In the genomic region with DNA sequence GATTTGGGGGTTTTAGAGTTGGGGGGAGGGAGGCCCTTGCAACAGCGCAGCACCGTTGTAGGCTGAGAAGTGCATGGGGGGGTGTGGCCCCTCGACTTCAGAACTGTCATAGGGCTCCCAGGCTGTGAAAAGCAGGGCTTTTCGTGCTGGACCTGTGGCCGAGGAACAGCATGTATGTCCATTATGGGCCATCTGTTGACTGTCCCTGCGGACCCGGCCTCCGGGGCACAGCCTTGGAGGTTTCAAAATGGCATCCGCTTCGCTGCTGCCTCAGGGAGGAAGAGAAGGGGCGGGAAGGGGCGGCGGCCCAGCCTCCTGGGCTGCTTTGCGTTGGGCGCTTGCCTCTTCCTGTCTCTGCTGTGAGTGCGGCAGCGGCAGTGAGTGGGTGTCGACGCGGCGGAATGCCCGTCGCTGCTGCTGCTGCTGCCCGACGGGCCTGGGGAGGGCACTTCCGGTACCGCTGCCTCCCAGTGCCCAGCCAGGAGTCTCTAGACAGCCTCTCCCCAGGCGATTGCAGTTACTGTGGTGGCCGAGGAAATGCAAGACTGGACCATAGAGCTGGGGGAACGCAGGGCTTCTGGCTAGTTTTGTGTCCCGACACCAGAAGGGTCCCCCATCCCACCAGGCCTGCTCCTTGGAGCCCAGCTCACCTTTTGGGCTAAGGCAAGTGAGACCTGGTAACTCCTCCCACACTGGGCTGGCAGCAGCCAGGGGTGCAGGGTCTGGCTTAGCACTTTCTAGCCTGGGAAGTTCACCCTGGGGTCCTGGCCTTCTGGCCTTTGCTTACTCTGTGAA, we compare ENCODE assay signal across 9 cellular contexts. TPM values are rescaled to one million over a fixed set of nuclear protein-coding genes. Genes with fewer than 3 reads are reported as not detected.
A peak's percentile ranks its signal among the peaks of the same experiment; 100 is the strongest.
DNase-seq lines count a peak whose midpoint lies in the region; ATAC-seq and TF ChIP-seq lines count a peak whose summit lies in the region.
"Had no signal": no experiment of that assay in that cellular context is flagged by ENCODE, and none has a peak within 500 bp of the region (broad histone marks: within the 10 kb centered on the region; RNA-seq: fewer than 3 reads in every experiment).

No MANE protein-coding gene starts in this region.

- TF ChIP-seq POLR2A in stomach (IDR thresholded peaks at IDR 0.05), result no peak

- no peaks in the 10 kb centered on the region for H3K27me3 Mint-ChIP-seq in activated T-helper 2 cell treated with anti-CD3 and anti-CD28 coated beads, Interferon-gamma antibody, Interleukin-2, Interleukin-4, amounts not matched to agents 10 μg/mL and 5 μg/mL and 100 μg/mL, durations not matched to agents 14 hours and 24 hours and 36 hours (ENCODE audit: low read depth)
- peaks cover 3% of the 10 kb centered on the region for H3K27me3 Mint-ChIP-seq in neural crest cell (ENCODE audit: low read depth)

- peaks cover 43% of the 10 kb centered on the region for H3K4me1 Mint-ChIP-seq in activated T-helper 2 cell treated with anti-CD3 and anti-CD28 coated beads, Interferon-gamma antibody, Interleukin-2, Interleukin-4, amounts not matched to agents 10 μg/mL and 5 μg/mL and 100 μg/mL, durations not matched to agents 14 hours and 24 hours and 36 hours (ENCODE audit: low read depth)
- peaks cover 74% of the 10 kb centered on the region for H3K4me1 Mint-ChIP-seq in neural crest cell

- intact Hi-C loops in activated T-helper 2 cell treated with anti-CD3 and anti-CD28 coated beads, Interferon-gamma antibody, Interleukin-2, Interleukin-4, amounts not matched to agents 10 μg/mL and 5 μg/mL and 100 μg/mL, durations not matched to agents 14 hours and 24 hours and 36 hours (cut with micrococcal nuclease), result loop anchor here (1.0 to 5.0 kb wide), 6 partner anchors 8 to 364 kb away; a partner anchor contains a TSS
- intact Hi-C loops in stomach (cut with DNase I; ENCODE audit: low total_unique reads), result no loop called here

- 2 to 4% (median 3%) methylated on average over 23 to 31 of the region's 31 CpGs for WGBS in stomach, 5 donors

- H3K36me3 Mint-ChIP-seq in activated T-helper 2 cell treated with anti-CD3 and anti-CD28 coated beads, Interferon-gamma antibody, Interleukin-2, Interleukin-4, amounts not matched to agents 10 μg/mL and 5 μg/mL and 100 μg/mL, durations not matched to agents 14 hours and 24 hours and 36 hours (ENCODE audit: low read depth), result peaks cover 47% of the 10 kb centered on the region
- H3K36me3 Mint-ChIP-seq in neural crest cell (ENCODE audit: low read depth), result no peaks in the 10 kb centered on the region

- no peak for TF ChIP-seq CTCF in fibroblast of the aortic adventitia (IDR thresholded peaks at IDR 0.05; ENCODE audit: insufficient read depth, low read length)
- no peak for TF ChIP-seq CTCF in neural crest cell (conservative IDR thresholded peaks at IDR 0.05)
- TF ChIP-seq CTCF in stomach (IDR thresholded peaks at IDR 0.05), result no peak

- TF ChIP-seq EP300 in stomach (IDR thresholded peaks at IDR 0.05), result no peak

- H3K9me3 ChIP-seq in stomach, result no peaks in the 10 kb centered on the region

- H3K27ac ChIP-seq in stomach, result peak overlapping the region; percentile 78 to 97 (median 91)
- H3K27ac ChIP-seq: C4-2B had no signal

- H3K27ac Mint-ChIP-seq in activated T-helper 2 cell treated with anti-CD3 and anti-CD28 coated beads, Interferon-gamma antibody, Interleukin-2, Interleukin-4, amounts not matched to agents 10 μg/mL and 5 μg/mL and 100 μg/mL, durations not matched to agents 14 hours and 24 hours and 36 hours, result peak overlapping the region; percentile 89
- H3K27ac Mint-ChIP-seq in neural crest cell (ENCODE audit: unreplicated experiment), result peak overlapping the region; percentile 96

- H3K36me3 ChIP-seq in stomach, result peaks cover 0 to 7% (median 3%) of the 10 kb centered on the region in 4 donors

- no peaks in the 10 kb centered on the region for H3K27me3 ChIP-seq in stomach

- H3K4me1 ChIP-seq in stomach, result peaks cover 67 to 82% (median 76%) of the 10 kb centered on the region in 4 donors

- H3K4me3 ChIP-seq in fibroblast of the aortic adventitia (ENCODE audit: low read depth, low read length) (peak overlapping the region; percentile 93), stomach (peak overlapping the region; percentile 64 to 91 (median 86))

- ATAC-seq in HG03432 (IDR thresholded peaks at IDR 0.05; ENCODE audit: unreplicated experiment), result peak; percentile 35

- peak overlapping the region; percentile 95 for H3K4me3 Mint-ChIP-seq in activated T-helper 2 cell treated with anti-CD3 and anti-CD28 coated beads, Interferon-gamma antibody, Interleukin-2, Interleukin-4, amounts not matched to agents 10 μg/mL and 5 μg/mL and 100 μg/mL, durations not matched to agents 14 hours and 24 hours and 36 hours (ENCODE audit: low read depth)
- H3K4me3 Mint-ChIP-seq in neural crest cell, result peak overlapping the region; percentile 98

- H3K9me3 Mint-ChIP-seq in activated T-helper 2 cell treated with anti-CD3 and anti-CD28 coated beads, Interferon-gamma antibody, Interleukin-2, Interleukin-4, amounts not matched to agents 10 μg/mL and 5 μg/mL and 100 μg/mL, durations not matched to agents 14 hours and 24 hours and 36 hours, result no peaks in the 10 kb centered on the region
- no peaks in the 10 kb centered on the region for H3K9me3 Mint-ChIP-seq in neural crest cell

- DNase-seq in NCI-H1417 (lab: John Stamatoyannopoulos, UW) (peak; percentile 43 to 66 (median 58)), NCI-H1417 treated with DMSO at 0.1 percent for 48 hours (lab: John Stamatoyannopoulos, UW) (no peak), RPMI7951 (ENCODE audit: low read depth) (peak; percentile 91), fibroblast of the aortic adventitia (ENCODE audit: low read depth) (peak; percentile 74), neural crest cell (ENCODE audit: low read depth, low spot score) (peak; percentile 49), stomach (peak; percentile 77)
- DNase-seq in activated T-helper 2 cell treated with anti-CD3 and anti-CD28 coated beads, Interferon-gamma antibody, Interleukin-2, Interleukin-4, amounts not matched to agents 10 μg/mL and 5 μg/mL and 100 μg/mL, durations not matched to agents 14 hours and 24 hours and 36 hours (ENCODE audit: low spot score), result peak; percentile 85

RNA-seq across cellular contexts. Expression of a gene that starts 1.9 kb away (rescaled TPM):
- total RNA-seq in RPMI7951 (2014; rRNA removed; shearing (Covaris generic)), result 302 and 305 TPM in 2 replicates
- total RNA-seq in activated T-helper 2 cell treated with anti-CD3 and anti-CD28 coated beads, Interferon-gamma antibody, Interleukin-2, Interleukin-4, amounts not matched to agents 10 μg/mL and 5 μg/mL and 100 μg/mL, durations not matched to agents 14 hours and 24 hours and 36 hours, result 267 and 269 TPM in 2 replicates
- 195 and 203 TPM in 2 replicates for total RNA-seq in fibroblast of the aortic adventitia (ENCODE audit: low replicate concordance)
- 176 and 190 TPM in 2 replicates for total RNA-seq in neural crest cell
- total RNA-seq in stomach, result 100 to 1,000 TPM in 2 of 5 donors, 10 to 100 TPM in 3; 73.7 to 211 (median 98.5) TPM
- 10 to 100 TPM; 61.1 to 73.5 (median 68.3) TPM for polyA plus RNA-seq in stomach

RNA-seq across cellular contexts. Expression of a gene that starts 31.0 kb away (rescaled TPM):
- total RNA-seq in RPMI7951 (2014; rRNA removed; shearing (Covaris generic)), result 3.1 and 5.6 TPM in 2 replicates
- total RNA-seq in activated T-helper 2 cell treated with anti-CD3 and anti-CD28 coated beads, Interferon-gamma antibody, Interleukin-2, Interleukin-4, amounts not matched to agents 10 μg/mL and 5 μg/mL and 100 μg/mL, durations not matched to agents 14 hours and 24 hours and 36 hours, result 0.30 and 0.68 TPM in 2 replicates
- 9.7 and 110 TPM in 2 replicates for total RNA-seq in fibroblast of the aortic adventitia (ENCODE audit: low replicate concordance)
- 2.3 and 2.9 TPM in 2 replicates for total RNA-seq in neural crest cell
- total RNA-seq in stomach, result 100 to 1,000 TPM in 4 of 5 donors, 10 to 100 TPM in 1; 53.6 to 310 (median 129) TPM
- polyA plus RNA-seq in stomach, result 10 to 100 TPM; 40.1 to 79.9 (median 42.0) TPM

RNA-seq across cellular contexts. Expression of a gene that starts 32.9 kb away (rescaled TPM):
- total RNA-seq in RPMI7951 (2014; rRNA removed; shearing (Covaris generic)), result not detected in 2 replicates
- not detected in 2 replicates for total RNA-seq in activated T-helper 2 cell treated with anti-CD3 and anti-CD28 coated beads, Interferon-gamma antibody, Interleukin-2, Interleukin-4, amounts not matched to agents 10 μg/mL and 5 μg/mL and 100 μg/mL, durations not matched to agents 14 hours and 24 hours and 36 hours
- total RNA-seq in fibroblast of the aortic adventitia (ENCODE audit: low replicate concordance) (0.27 TPM in 1 of 2 replicates, not detected in the other), neural crest cell (1.8 and 2.7 TPM in 2 replicates), stomach (1 to 10 TPM in 1 of 5 donors, not detected in 4; 3.1 TPM)
- 1 to 10 TPM in 1 of 3 donors, under 1 TPM in 2; 0.15 to 1.1 (median 0.93) TPM for polyA plus RNA-seq in stomach

RNA-seq across cellular contexts. Expression of a gene that starts 40.9 kb away (rescaled TPM):
- total RNA-seq in RPMI7951 (2014; rRNA removed; shearing (Covaris generic)), result not detected in 2 replicates
- total RNA-seq in activated T-helper 2 cell treated with anti-CD3 and anti-CD28 coated beads, Interferon-gamma antibody, Interleukin-2, Interleukin-4, amounts not matched to agents 10 μg/mL and 5 μg/mL and 100 μg/mL, durations not matched to agents 14 hours and 24 hours and 36 hours, result not detected in 2 replicates
- total RNA-seq in fibroblast of the aortic adventitia (ENCODE audit: low replicate concordance) (not detected in 2 replicates), neural crest cell (not detected in 2 replicates), stomach (not detected)
- under 1 TPM in 2 of 3 donors, not detected in 1; 0.31 to 0.58 TPM for polyA plus RNA-seq in stomach

RNA-seq across cellular contexts. Expression of a gene that starts 46.5 kb away (rescaled TPM):
- total RNA-seq in RPMI7951 (2014; rRNA removed; shearing (Covaris generic)), result not detected in 2 replicates
- not detected in 2 replicates for total RNA-seq in activated T-helper 2 cell treated with anti-CD3 and anti-CD28 coated beads, Interferon-gamma antibody, Interleukin-2, Interleukin-4, amounts not matched to agents 10 μg/mL and 5 μg/mL and 100 μg/mL, durations not matched to agents 14 hours and 24 hours and 36 hours
- total RNA-seq in fibroblast of the aortic adventitia (ENCODE audit: low replicate concordance) (not detected in 2 replicates), neural crest cell (not detected in 2 replicates), stomach (not detected)
- not detected for polyA plus RNA-seq in stomach
